25 cellular contexts compared by ENCODE assay signal in genomic region chr1:76677775-76678405, GRCh38.
DNase-seq lines count a peak whose midpoint lies in the region; ATAC-seq, FAIRE-seq and TF ChIP-seq lines count a peak whose summit lies in the region.
"Had no signal": no experiment of that assay in that cellular context is flagged by ENCODE, and none has a peak within 500 bp of the region (broad histone marks: within the 10 kb centered on the region; RNA-seq: fewer than 3 reads in every experiment).

No MANE protein-coding gene starts in this region.

- H2AFZ ChIP-seq in GM12878 (ENCODE audit: control insufficient read depth, low read depth, low read length) = no peak overlapping the region

- TF ChIP-seq CTCF in GM12878 (IDR thresholded peaks at IDR 0.05 in 2 of 3, conservative IDR thresholded peaks at IDR 0.05 in 1 of 3; ENCODE audit: control insufficient read depth in 2 of 3, extremely low read depth in 1 of 3, insufficient read depth in 1 of 3, low read depth in 3 of 3, low read length in 3 of 3) (no peak), brain microvascular endothelial cell (IDR thresholded peaks at IDR 0.05; ENCODE audit: low read depth, low read length, missing control alignments) (no peak)

- no peak for FAIRE-seq in GM12878 (lab: Jason Lieb, UNC)
- FAIRE-seq: bronchial epithelial cell, D721Med, GM18507, HepG2 had no signal

- CTCF ChIA-PET in GM12878 (lab: Yijun Ruan, JAX) = no interaction called here

- no peaks in the 10 kb centered on the region for H3K4me1 ChIP-seq in GM12878 (ENCODE audit: control insufficient read depth, insufficient read depth, low read length)
- H3K4me1 ChIP-seq: testis had no signal

- TF ChIP-seq RAD21 in GM12878 (IDR thresholded peaks at IDR 0.05; ENCODE audit: insufficient read depth, low read depth, low read length) = no peak

- H3K4me3 Mint-ChIP-seq in activated naive CD8-positive, alpha-beta T cell treated with anti-CD3 and anti-CD28 coated beads for 36 hours = no peak overlapping the region
- H3K4me3 Mint-ChIP-seq: WTC11 had no signal

- no peak for TF ChIP-seq POLR2A in GM12878 (IDR thresholded peaks at IDR 0.05; ENCODE audit: low read depth, low read length)

- no peak overlapping the region for H3K27ac Mint-ChIP-seq in activated naive CD8-positive, alpha-beta T cell treated with anti-CD3 and anti-CD28 coated beads for 36 hours
- H3K27ac Mint-ChIP-seq: progenitor cell of endocrine pancreas, WTC11 had no signal

- RAD21 ChIA-PET in GM12878 (lab: Charles Lee; ENCODE audit: unreplicated experiment) = no interaction called here

- H3K4me1 Mint-ChIP-seq in activated naive CD8-positive, alpha-beta T cell treated with anti-CD3 and anti-CD28 coated beads for 36 hours = peaks cover 1% of the 10 kb centered on the region
- H3K4me1 Mint-ChIP-seq: WTC11 had no signal

- H3K9me3 ChIP-seq in GM12878 (replicated peaks; ENCODE audit: control insufficient read depth, insufficient read depth, low read length) = no peaks in the 10 kb centered on the region
- H3K9me3 ChIP-seq: testis had no signal

- no peaks in the 10 kb centered on the region for H3K9me3 Mint-ChIP-seq in activated naive CD8-positive, alpha-beta T cell treated with anti-CD3 and anti-CD28 coated beads for 36 hours
- H3K9me3 Mint-ChIP-seq: WTC11 had no signal

- TF ChIP-seq EP300 in GM12878 (IDR thresholded peaks at IDR 0.05; ENCODE audit: borderline replicate concordance in 1 of 2, control insufficient read depth in 1 of 2, low read depth in 2 of 2, low read length in 2 of 2) = no peak

- H3K36me3 ChIP-seq in GM12878 (ENCODE audit: control insufficient read depth in 2 of 2, insufficient read depth in 2 of 2, low read length in 1 of 2) = no peaks in the 10 kb centered on the region
- no peaks in the 10 kb centered on the region for H3K36me3 ChIP-seq in brain microvascular endothelial cell (replicated peaks)

- in situ Hi-C loops in GM12878 (cut with MboI) = no loop called here
- in situ Hi-C loops in brain microvascular endothelial cell (cut with HindIII; ENCODE audit: low pct_ligation_motif_present, low sequenced_read_pairs) = no loop called here

- ATAC-seq in GM18867 (IDR thresholded peaks at IDR 0.05; ENCODE audit: unreplicated experiment) (peak; percentile 54), GM21529 (IDR thresholded peaks at IDR 0.05; ENCODE audit: unreplicated experiment) (peak; percentile 69), HG03060 (IDR thresholded peaks at IDR 0.05; ENCODE audit: low read depth, unreplicated experiment) (peak; percentile 74), GM12878 (peak; percentile 71), GM21423 (IDR thresholded peaks at IDR 0.05; ENCODE audit: unreplicated experiment) (no peak)
- ATAC-seq: HepG2, WTC11 had no signal

- WGBS in GM12878 (ENCODE audit: insufficient coverage, insufficient replicate concordance, low lambda C conversion rate, missing lambda C conversion rate) = 0% methylated on average over 3 of the region's 3 CpGs

- no peaks in the 10 kb centered on the region for H4K20me1 ChIP-seq in GM12878 (ENCODE audit: control insufficient read depth, insufficient read depth)

- intact Hi-C loops in GM12878 (cut with micrococcal nuclease; ENCODE audit: unreplicated experiment) = no loop called here

- no peaks in the 10 kb centered on the region for H3K36me3 Mint-ChIP-seq in activated naive CD8-positive, alpha-beta T cell treated with anti-CD3 and anti-CD28 coated beads for 36 hours
- H3K36me3 Mint-ChIP-seq: WTC11 had no signal

- POLR2A ChIA-PET in GM12878 (lab: Charles Lee) = no interaction called here

- H3K27me3 Mint-ChIP-seq in activated naive CD8-positive, alpha-beta T cell treated with anti-CD3 and anti-CD28 coated beads for 36 hours = peaks cover 5% of the 10 kb centered on the region
- H3K27me3 Mint-ChIP-seq: progenitor cell of endocrine pancreas had no signal

- H3K4me2 ChIP-seq in GM12878 (ENCODE audit: control insufficient read depth, insufficient read depth) = no peak overlapping the region

- H3K27ac ChIP-seq in GM12878 (ENCODE audit: control insufficient read depth, insufficient read depth) (no peak overlapping the region), brain microvascular endothelial cell (no peak overlapping the region)
- H3K27ac ChIP-seq: coronary artery, HL-60, testis had no signal

- no peaks in the 10 kb centered on the region for H3K27me3 ChIP-seq in GM12878 (replicated peaks in 1 of 2; ENCODE audit: control insufficient read depth in 2 of 2, insufficient read depth in 2 of 2, low read length in 1 of 2)
- H3K27me3 ChIP-seq in brain microvascular endothelial cell (replicated peaks) = no peaks in the 10 kb centered on the region
- H3K27me3 ChIP-seq: testis had no signal

- H3K4me3 ChIP-seq in GM12878 = no peak overlapping the region
- no peak overlapping the region for H3K4me3 ChIP-seq in brain microvascular endothelial cell (ENCODE audit: low read depth, low read length)
- H3K4me3 ChIP-seq: coronary artery, testis had no signal

- DNase-seq in GM12878 (ENCODE audit: low read depth, low spot score) (no peak), brain microvascular endothelial cell (no peak), GF-D8 (lab: John Stamatoyannopoulos, UW) (no peak)
- no peak for DNase-seq in activated naive CD8-positive, alpha-beta T cell treated with anti-CD3 and anti-CD28 coated beads for 36 hours
- DNase-seq: activated CD4-positive, alpha-beta T cell treated with anti-CD3 and anti-CD28 coated beads, Interleukin-2, amount 50 U/mL, for 48 hours; activated gamma-delta T cell; activated T-cell treated with anti-CD3 and anti-CD28 coated beads for 4 hours; kidney glomerular epithelial cell; mammary epithelial cell; NCI-H1048; NCI-H187 treated with DMSO at 0.1 percent for 48 hours; NCI-H748 treated with DMSO at 0.1 percent for 48 hours; testis had no signal

- no TSS peak for BruUV-seq in GM12878 (replicated peaks; lab: Mats Ljungman, UMichigan)

- H3K9ac ChIP-seq in GM12878 (ENCODE audit: control insufficient read depth, insufficient read depth, low read length) = no peak overlapping the region

- no peaks in the 10 kb centered on the region for H3K79me2 ChIP-seq in GM12878 (ENCODE audit: control insufficient read depth, insufficient read depth, low read length)

- SMC1A ChIA-PET in GM12878 (lab: Charles Lee; ENCODE audit: uncharacterized antibody, unreplicated experiment) = interaction anchor here (0.6 to 1.4 kb wide), 2 partner anchors 23 to 35 kb away, joined by 3 read pairs; no protein-coding TSS in a partner anchor

TF ChIP-seq in GM12878, 131 proteins besides CTCF, POLR2A, EP300 and RAD21:
- TF ChIP-seq NR2F1 (conservative IDR thresholded peaks at IDR 0.05) = peak; percentile 53; the same call in 1 of the 2 replicates
- no peak for TF ChIP-seq PKNOX1 (IDR thresholded peaks at IDR 0.05)
